12 cellular contexts compared by ENCODE assay signal in genomic region chr13:90414691-90415596, GRCh38.
DNase-seq lines count a peak whose midpoint lies in the region; ATAC-seq and TF ChIP-seq lines count a peak whose summit lies in the region.
"Had no signal": no experiment of that assay in that cellular context is flagged by ENCODE, and none has a peak within 500 bp of the region (broad histone marks: within the 10 kb centered on the region; RNA-seq: fewer than 3 reads in every experiment).

No MANE protein-coding gene starts in this region.

- WGBS in mesodermal cell (ENCODE audit: insufficient coverage in 2 of 2), 2 experiments, result 50% methylated on average over 2 of the region's 3 CpGs
- 72 to 86% (median 75%) methylated on average over 3 of the region's 3 CpGs for WGBS in adrenal gland, 4 donors

- no peaks in the 10 kb centered on the region for H3K36me3 ChIP-seq in mesodermal cell (ENCODE audit: control insufficient read depth, insufficient read depth, low read length)
- H3K36me3 ChIP-seq in adrenal gland (replicated peaks in 1 of 2), result no peaks in the 10 kb centered on the region
- H3K36me3 ChIP-seq: esophagus muscularis mucosa had no signal

- no peak for TF ChIP-seq POLR2A in adrenal gland (IDR thresholded peaks at IDR 0.05)

- no peaks in the 10 kb centered on the region for H3K9me3 Mint-ChIP-seq in chondrocyte (ENCODE audit: low read depth)
- peaks cover 13% of the 10 kb centered on the region for H3K9me3 Mint-ChIP-seq in stimulated activated effector memory CD8-positive, alpha-beta T cell treated with anti-CD3 and anti-CD28 coated beads, Interleukin-12 subunit alpha, Interleukin-12 subunit beta, amount 100 ng/mL, for 72 hours

- peaks cover 34% of the 10 kb centered on the region for H3K4me1 ChIP-seq in mesodermal cell (ENCODE audit: control insufficient read depth, insufficient read depth, low read length, poor library complexity, severe bottlenecking)
- no peaks in the 10 kb centered on the region for H3K4me1 ChIP-seq in adrenal gland (replicated peaks in 1 of 2)
- H3K4me1 ChIP-seq: esophagus muscularis mucosa had no signal

- H3K36me3 Mint-ChIP-seq in chondrocyte (ENCODE audit: low read depth), result no peaks in the 10 kb centered on the region
- H3K36me3 Mint-ChIP-seq in stimulated activated effector memory CD8-positive, alpha-beta T cell treated with anti-CD3 and anti-CD28 coated beads, Interleukin-12 subunit alpha, Interleukin-12 subunit beta, amount 100 ng/mL, for 72 hours, result no peaks in the 10 kb centered on the region
- H3K36me3 Mint-ChIP-seq: activated naive CD4-positive, alpha-beta T cell treated with anti-CD3 and anti-CD28 coated beads, Interleukin-2, amount 50 U/mL, for 24 hours had no signal

- H3K4me3 ChIP-seq in mesodermal cell (ENCODE audit: extremely low read depth, insufficient read depth, low read length, poor library complexity, severe bottlenecking) (no peak overlapping the region), adrenal gland (no peak overlapping the region)
- H3K4me3 ChIP-seq: esophagus muscularis mucosa had no signal

- TF ChIP-seq CTCF in chondrocyte (IDR thresholded peaks at IDR 0.05) (no peak), adrenal gland (IDR thresholded peaks at IDR 0.05) (no peak)

- no peaks in the 10 kb centered on the region for H3K27me3 Mint-ChIP-seq in chondrocyte (ENCODE audit: low read depth)
- H3K27me3 Mint-ChIP-seq: activated naive CD4-positive, alpha-beta T cell treated with anti-CD3 and anti-CD28 coated beads, Interleukin-2, amount 50 U/mL, for 24 hours; stimulated activated naive CD8-positive, alpha-beta T cell treated with anti-CD3 and anti-CD28 coated beads, Interleukin-15, Interleukin-2, amounts not matched to agents 100 ng/mL and 50 ng/mL, for 24 hours had no signal

- no peak overlapping the region for H3K4me3 Mint-ChIP-seq in chondrocyte (ENCODE audit: unreplicated experiment)
- H3K4me3 Mint-ChIP-seq in stimulated activated effector memory CD8-positive, alpha-beta T cell treated with anti-CD3 and anti-CD28 coated beads, Interleukin-12 subunit alpha, Interleukin-12 subunit beta, amount 100 ng/mL, for 72 hours, result no peak overlapping the region
- H3K4me3 Mint-ChIP-seq: activated naive CD4-positive, alpha-beta T cell treated with anti-CD3 and anti-CD28 coated beads, Interleukin-2, amount 50 U/mL, for 24 hours; stimulated activated naive CD8-positive, alpha-beta T cell treated with anti-CD3 and anti-CD28 coated beads, Interleukin-15, Interleukin-2, amounts not matched to agents 100 ng/mL and 50 ng/mL, for 24 hours had no signal

- peak; percentile 24 for DNase-seq in G401 (ENCODE audit: low spot score)
- DNase-seq in NCI-H510A (lab: John Stamatoyannopoulos, UW), result peak; percentile 8
- no peak for DNase-seq in chondrocyte (ENCODE audit: low spot score)
- DNase-seq in NCI-H82 treated with DMSO at 0.1 percent for 48 hours (lab: John Stamatoyannopoulos, UW; ENCODE audit: unreplicated experiment), result no peak
- no peak for DNase-seq in stimulated activated effector memory CD8-positive, alpha-beta T cell treated with anti-CD3 and anti-CD28 coated beads, Interleukin-12 subunit alpha, Interleukin-12 subunit beta, amount 100 ng/mL, for 72 hours (ENCODE audit: low spot score in 2 of 2)
- DNase-seq in adrenal gland, result no peak
- DNase-seq: activated CD4-positive, CD25-positive, alpha-beta regulatory T cell treated with anti-CD3 and anti-CD28 coated beads, Interleukin-2, amount 50 U/mL, for 72 hours had no signal

- H3K27me3 ChIP-seq in adrenal gland, result no peaks in the 10 kb centered on the region
- H3K27me3 ChIP-seq: esophagus muscularis mucosa had no signal

- in situ Hi-C loops in G401 (cut with HindIII; ENCODE audit: low sequenced_read_pairs), result no loop called here

- intact Hi-C loops in adrenal gland (cut with DNase I), result no loop called here

- no peak for ATAC-seq in stimulated activated effector memory CD8-positive, alpha-beta T cell treated with anti-CD3 and anti-CD28 coated beads, Interleukin-12 subunit alpha, Interleukin-12 subunit beta, amount 100 ng/mL, for 72 hours
- no peak for ATAC-seq in activated CD4-positive, CD25-positive, alpha-beta regulatory T cell treated with anti-CD3 and anti-CD28 coated beads, Interleukin-2, amount 50 U/mL, for 24 hours

- H3K9me3 ChIP-seq in mesodermal cell (ENCODE audit: control insufficient read depth, low read length), result no peaks in the 10 kb centered on the region
- no peaks in the 10 kb centered on the region for H3K9me3 ChIP-seq in adrenal gland (replicated peaks in 1 of 3)
- H3K9me3 ChIP-seq: esophagus muscularis mucosa had no signal

- peaks cover 29% of the 10 kb centered on the region for H3K4me1 Mint-ChIP-seq in chondrocyte (ENCODE audit: low read depth)
- no peaks in the 10 kb centered on the region for H3K4me1 Mint-ChIP-seq in stimulated activated effector memory CD8-positive, alpha-beta T cell treated with anti-CD3 and anti-CD28 coated beads, Interleukin-12 subunit alpha, Interleukin-12 subunit beta, amount 100 ng/mL, for 72 hours
- H3K4me1 Mint-ChIP-seq: activated naive CD4-positive, alpha-beta T cell treated with anti-CD3 and anti-CD28 coated beads, Interleukin-2, amount 50 U/mL, for 24 hours had no signal

- peak overlapping the region; percentile 65 for H3K27ac Mint-ChIP-seq in chondrocyte (ENCODE audit: unreplicated experiment)
- H3K27ac Mint-ChIP-seq in stimulated activated effector memory CD8-positive, alpha-beta T cell treated with anti-CD3 and anti-CD28 coated beads, Interleukin-12 subunit alpha, Interleukin-12 subunit beta, amount 100 ng/mL, for 72 hours, result no peak overlapping the region
- H3K27ac Mint-ChIP-seq: activated naive CD4-positive, alpha-beta T cell treated with anti-CD3 and anti-CD28 coated beads, Interleukin-2, amount 50 U/mL, for 24 hours; stimulated activated naive CD8-positive, alpha-beta T cell treated with anti-CD3 and anti-CD28 coated beads, Interleukin-15, Interleukin-2, amounts not matched to agents 100 ng/mL and 50 ng/mL, for 24 hours had no signal

- H3K27ac ChIP-seq in mesodermal cell (ENCODE audit: low read depth, low read length, severe bottlenecking), result peak overlapping the region; percentile 84
- H3K27ac ChIP-seq in adrenal gland, result no peak overlapping the region
- H3K27ac ChIP-seq: esophagus muscularis mucosa had no signal

Comparison
In these comparisons a context has a peak if more than half of its experiments do, and no peak if none do; other contexts are left out.
1. DNase-seq: peak in G401 (single experiment) and NCI-H510A (single experiment); none in chondrocyte (single experiment), NCI-H82 treated with DMSO at 0.1 percent for 48 hours (single experiment), stimulated activated effector memory CD8-positive, alpha-beta T cell treated with anti-CD3 and anti-CD28 coated beads, Interleukin-12 subunit alpha, Interleukin-12 subunit beta, amount 100 ng/mL, for 72 hours (0 of 2) and adrenal gland (0 of 7).